9 cellular contexts compared by ENCODE assay signal in genomic region chr1:8116892-8117262, GRCh38.
A peak's percentile ranks its signal among the peaks of the same experiment; 100 is the strongest.
DNase-seq lines count a peak whose midpoint lies in the region; ATAC-seq and TF ChIP-seq lines count a peak whose summit lies in the region.
"Had no signal": no experiment of that assay in that cellular context is flagged by ENCODE, and none has a peak within 500 bp of the region (broad histone marks: within the 10 kb centered on the region; RNA-seq: fewer than 3 reads in every experiment).

No MANE protein-coding gene starts in this region.

- H4K20me1 ChIP-seq in H9 (ENCODE audit: control insufficient read depth, insufficient read depth, insufficient read length), result no peaks in the 10 kb centered on the region

- H4K8ac ChIP-seq in H9 (replicated peaks; ENCODE audit: insufficient read length, low read depth, low read length), result no peak overlapping the region

- no peak overlapping the region for H3K23ac ChIP-seq in H9 (ENCODE audit: insufficient read length, low read depth, low read length)

- ATAC-seq in natural killer cell (no peak), HG03432 (IDR thresholded peaks at IDR 0.05; ENCODE audit: unreplicated experiment) (no peak)

- no peak overlapping the region for H2BK5ac ChIP-seq in H9 (ENCODE audit: insufficient read length, low read length)

- H3K4me3 ChIP-seq in duodenal mucosa (ENCODE audit: low read depth in 1 of 2, low read length in 2 of 2), result no peak overlapping the region
- H3K4me3 ChIP-seq in mesodermal cell (ENCODE audit: extremely low read depth, insufficient read depth, low read length, poor library complexity, severe bottlenecking), result no peak overlapping the region
- H3K4me3 ChIP-seq in thyroid gland (replicated peaks in 1 of 3), result no peak overlapping the region

- peaks cover 10 to 21% of the 10 kb centered on the region in 2 donors for H3K27me3 Mint-ChIP-seq in natural killer cell (ENCODE audit: low read depth in 2 of 2)
- no peaks in the 10 kb centered on the region; the same call in 1 of the 2 replicates for H3K27me3 Mint-ChIP-seq in H9 (ENCODE audit: low read depth)

- H3K4ac ChIP-seq in H9 (ENCODE audit: low read depth, low read length), result no peak overlapping the region

- H3K4me3 Mint-ChIP-seq in natural killer cell (no peak overlapping the region), H9 (no peak overlapping the region)

- H3K14ac ChIP-seq in H9 (ENCODE audit: insufficient read depth, low read length), result no peak overlapping the region

- peak in 1 of 2 donors; percentile 37 for TF ChIP-seq POLR2A in thyroid gland (IDR thresholded peaks at IDR 0.05)

- H3K36me3 ChIP-seq in duodenal mucosa (ENCODE audit: control insufficient read depth in 1 of 2, insufficient read depth in 2 of 2, low read length in 2 of 2) (no peaks in the 10 kb centered on the region), mesodermal cell (ENCODE audit: control insufficient read depth, insufficient read depth, low read length) (no peaks in the 10 kb centered on the region), thyroid gland (no peaks in the 10 kb centered on the region)

- peak; percentile 52 for DNase-seq in HuH-7.5 (ENCODE audit: low spot score)
- DNase-seq in thyroid gland, result peak; percentile 77 to 82
- DNase-seq in natural killer cell, result no peak
- no peak for DNase-seq in amygdala (lab: John Stamatoyannopoulos, UW)
- no peak for DNase-seq in H9
- DNase-seq: SK-N-SH had no signal

- H3K56ac ChIP-seq in H9 (ENCODE audit: insufficient read length, low read depth, low read length), result no peak overlapping the region

- no peak overlapping the region for H2AK5ac ChIP-seq in H9 (ENCODE audit: insufficient read length, low read length)

- peaks cover 17 to 20% of the 10 kb centered on the region in 2 donors for H3K4me1 ChIP-seq in duodenal mucosa (ENCODE audit: control insufficient read depth in 1 of 2, insufficient read depth in 2 of 2, low read length in 2 of 2)
- peaks cover 62% of the 10 kb centered on the region for H3K4me1 ChIP-seq in mesodermal cell (ENCODE audit: control insufficient read depth, insufficient read depth, low read length, poor library complexity, severe bottlenecking)
- H3K4me1 ChIP-seq in thyroid gland, result peaks cover 50 to 69% of the 10 kb centered on the region in 2 donors
- peaks cover 3% of the 10 kb centered on the region; the same call in 1 of the 2 replicates for H3K4me1 ChIP-seq in H9 (ENCODE audit: insufficient read depth, low read length)

- H3K27me3 ChIP-seq in duodenal mucosa (ENCODE audit: control insufficient read depth in 1 of 2, insufficient read depth in 2 of 2, low read length in 2 of 2), result no peaks in the 10 kb centered on the region
- H3K27me3 ChIP-seq in thyroid gland, result no peaks in the 10 kb centered on the region
- no peaks in the 10 kb centered on the region for H3K27me3 ChIP-seq in H9 (ENCODE audit: insufficient read depth, low read length)

- H3K36me3 Mint-ChIP-seq in natural killer cell (no peaks in the 10 kb centered on the region), H9 (ENCODE audit: insufficient read depth in 1 of 3, low read depth in 3 of 3) (no peaks in the 10 kb centered on the region; a peak in 1 of 7 replicates)

- peak overlapping the region; percentile 26 for H3K27ac ChIP-seq in duodenal mucosa (ENCODE audit: low read depth, low read length)
- peak overlapping the region; percentile 96 for H3K27ac ChIP-seq in mesodermal cell (ENCODE audit: low read depth, low read length, severe bottlenecking)
- peak overlapping the region; percentile 93 to 98 (median 94) for H3K27ac ChIP-seq in thyroid gland
- no peak overlapping the region for H3K27ac ChIP-seq in H9 (ENCODE audit: insufficient read length, low read depth, low read length)

- no peak overlapping the region for H3T11ph ChIP-seq in H9 (ENCODE audit: low read length)

- TF ChIP-seq CTCF in thyroid gland (IDR thresholded peaks at IDR 0.05), result no peak
- no peak for TF ChIP-seq CTCF in natural killer cell (IDR thresholded peaks at IDR 0.05)
- no peak for TF ChIP-seq CTCF in H9 (conservative IDR thresholded peaks at IDR 0.05)

- H3K18ac ChIP-seq in H9 (ENCODE audit: insufficient read length, low read depth, low read length), result no peak overlapping the region

- no peak overlapping the region for H2BK120ac ChIP-seq in H9 (ENCODE audit: low read depth, low read length, poor library complexity, severe bottlenecking)

- H3K27ac Mint-ChIP-seq in natural killer cell (no peak overlapping the region), H9 (no peak overlapping the region)

- no peak overlapping the region for H4K5ac ChIP-seq in H9 (ENCODE audit: insufficient read length, low read depth, low read length)

- H4K91ac ChIP-seq in H9 (ENCODE audit: insufficient read length, low read depth, low read length), result no peak overlapping the region

- no peaks in the 10 kb centered on the region for H3K79me1 ChIP-seq in H9 (ENCODE audit: insufficient read depth, low read depth, low read length, poor library complexity, severe bottlenecking)

- WGBS in mesodermal cell (ENCODE audit: insufficient coverage in 2 of 2), 2 experiments, result 43 to 60% methylated on average over 2 to 3 of the region's 6 CpGs
- 12 to 14% methylated on average over 6 of the region's 6 CpGs for whole genome bisulfite sequencing in thyroid gland, 2 donors
- no CpG with 5 or more reads among the region's 6 CpGs for WGBS in H9 (ENCODE audit: extremely low coverage, insufficient read length, low lambda C conversion rate)

- H3K79me2 ChIP-seq in H9 (ENCODE audit: insufficient read depth, low read length), result no peaks in the 10 kb centered on the region

- H3K9ac ChIP-seq in duodenal mucosa (ENCODE audit: low read depth in 1 of 2, low read length in 2 of 2) (no peak overlapping the region), H9 (ENCODE audit: extremely low read depth, insufficient read length, low read length) (no peak overlapping the region)
- H3K9ac ChIP-seq: SK-N-SH had no signal

- H3K9me3 ChIP-seq in duodenal mucosa (ENCODE audit: control insufficient read depth in 1 of 2, low read length in 2 of 2), result no peaks in the 10 kb centered on the region
- no peaks in the 10 kb centered on the region for H3K9me3 ChIP-seq in mesodermal cell (ENCODE audit: control insufficient read depth, low read length)
- no peaks in the 10 kb centered on the region for H3K9me3 ChIP-seq in thyroid gland
- no peaks in the 10 kb centered on the region for H3K9me3 ChIP-seq in H9 (ENCODE audit: control insufficient read depth, low read depth, low read length)
- H3K9me3 ChIP-seq: SK-N-SH had no signal

- no peak overlapping the region for H2BK12ac ChIP-seq in H9 (ENCODE audit: insufficient read length, low read depth, low read length)

- H3K4me1 Mint-ChIP-seq in natural killer cell (peaks cover 29 to 44% of the 10 kb centered on the region in 2 donors), H9 (peaks cover 31 to 33% of the 10 kb centered on the region in 2 experiments)

- H3K23me2 ChIP-seq in H9 (ENCODE audit: insufficient read length, low read depth, low read length, poor library complexity, severe bottlenecking), result no peaks in the 10 kb centered on the region

- H2BK20ac ChIP-seq in H9 (ENCODE audit: low read depth, low read length, poor library complexity, severe bottlenecking), result no peak overlapping the region

- H3K4me2 ChIP-seq in H9 (ENCODE audit: insufficient read depth, insufficient read length, low read length), result no peak overlapping the region
- H3K4me2 ChIP-seq: SK-N-SH had no signal

- H3K9me3 Mint-ChIP-seq in natural killer cell, result no peaks in the 10 kb centered on the region
- H3K9me3 Mint-ChIP-seq in H9, result no peaks in the 10 kb centered on the region; a peak in 1 of 5 replicates

- H2BK15ac ChIP-seq in H9 (ENCODE audit: low read depth, low read length), result no peak overlapping the region

- intact Hi-C loops in thyroid gland (cut with DNase I), result loop anchor here (10.0 kb wide), 1 partner anchor 82 kb away; no protein-coding TSS in a partner anchor
- intact Hi-C loops in natural killer cell (cut with micrococcal nuclease), result loop anchor here (10.0 kb wide), 1 partner anchor 98 kb away; no protein-coding TSS in a partner anchor

- no peak overlapping the region for H2AFZ ChIP-seq in H9 (ENCODE audit: low read length)

Comparison
In these comparisons a context has a peak if more than half of its experiments do, and no peak if none do; other contexts are left out.
1. DNase-seq: peak in HuH-7.5 (single experiment) and thyroid gland (2 of 2); none in natural killer cell (single experiment), amygdala (0 of 56) and H9 (single experiment).